In the genomic region with DNA sequence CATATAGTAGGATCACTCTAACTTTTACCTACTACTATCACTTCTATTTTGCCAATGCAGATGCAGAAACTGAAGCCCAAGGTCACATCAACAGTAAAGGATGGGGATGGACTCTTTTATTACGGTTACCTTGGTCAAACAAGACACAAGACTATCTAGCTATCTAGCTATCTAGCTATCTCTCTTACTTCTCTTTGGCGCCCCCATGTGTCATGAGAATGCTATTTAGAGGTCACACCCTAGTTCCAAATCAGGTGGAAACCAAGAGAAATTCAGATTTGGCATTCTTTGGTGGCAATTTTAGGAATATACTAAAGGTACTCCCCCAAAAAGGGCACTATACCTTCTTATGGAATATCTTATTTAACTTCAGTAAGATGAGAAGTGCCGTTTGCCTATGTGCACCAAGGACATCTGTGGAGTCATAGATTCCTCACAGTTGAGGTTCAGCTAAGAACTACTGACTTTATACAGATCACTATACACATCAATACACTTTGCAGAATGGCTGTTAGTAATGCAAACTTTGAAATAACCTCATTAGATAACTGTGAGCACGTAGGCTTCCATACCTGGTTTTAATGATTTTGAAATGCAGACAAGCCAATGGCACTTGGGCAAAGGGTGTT, we compare ENCODE assay signal across 1 cellular context.
TF ChIP-seq lines count a peak whose summit lies in the region.

No MANE protein-coding gene starts in this region.

TF ChIP-seq in K562, 482 proteins besides CTCF, POLR2A, EP300 and RAD21 (continued from another document):
- TF ChIP-seq SMC3 (conservative IDR thresholded peaks at IDR 0.05; ENCODE audit: insufficient read depth, low read depth, low read length) (peak; percentile 43; the same call in 1 of the 2 replicates), GATA2 (CRISPR knock-in tag; IDR thresholded peaks at IDR 0.05) (peak; percentile 68; the same call in 1 of the 2 replicates), NFE2 (IDR thresholded peaks at IDR 0.05; ENCODE audit: low read depth) (0 out of 2 replicates have a peak, but pooled peaks have one; percentile 5), SMARCA4 (IDR thresholded peaks at IDR 0.05) (peak; percentile 70), TEAD4 (IDR thresholded peaks at IDR 0.05; ENCODE audit: low read length) (0 out of 2 replicates have a peak, but pooled peaks have one; percentile 24), TEAD4 (CRISPR knock-in tag; IDR thresholded peaks at IDR 0.05; ENCODE audit: borderline replicate concordance) (no peak), POU5F1 (IDR thresholded peaks at IDR 0.05; ENCODE audit: borderline replicate concordance, low read depth, low read length, partially characterized antibody) (no peak)
